ENCODE assay signal across 8 cellular contexts in the genomic region with DNA sequence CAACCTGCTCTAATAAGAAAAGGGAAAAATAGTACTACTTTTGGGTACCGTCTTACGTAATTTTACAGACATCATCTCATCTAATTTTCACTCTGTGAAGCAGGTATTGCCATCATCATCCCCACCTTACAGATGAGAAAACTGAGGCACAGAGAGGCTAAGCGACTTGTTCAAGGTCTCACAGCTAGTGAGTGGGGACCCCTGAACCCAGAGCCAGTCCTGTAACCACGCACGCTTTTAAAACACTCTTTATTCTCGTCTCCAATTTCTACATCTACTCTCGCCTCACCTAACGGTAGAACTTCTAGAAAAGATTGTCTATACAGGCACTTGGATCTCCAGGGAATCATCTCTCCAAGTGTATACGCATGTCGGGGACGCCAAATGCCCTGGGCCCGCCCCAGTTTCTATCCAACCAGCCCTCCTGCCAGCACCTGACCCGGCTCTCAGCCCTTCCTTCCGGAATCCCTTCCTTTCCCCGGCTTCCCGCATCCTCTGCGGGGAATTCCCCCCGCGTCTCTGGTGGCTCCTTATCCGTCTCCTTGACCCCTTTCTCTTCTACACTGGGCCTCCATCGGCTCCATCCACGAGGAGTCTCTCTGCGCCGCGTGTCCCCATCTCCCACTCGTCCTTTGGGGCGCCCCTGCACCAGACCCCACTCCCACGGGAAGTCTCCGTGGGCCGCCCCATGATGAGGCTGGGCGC. TPM values are rescaled to one million over a fixed set of nuclear protein-coding genes. Genes with fewer than 3 reads are reported as not detected.
DNase-seq lines count a peak whose midpoint lies in the region; ATAC-seq and TF ChIP-seq lines count a peak whose summit lies in the region.

No MANE protein-coding gene starts in this region.

- intact Hi-C loops in gastrocnemius medialis (cut with DNase I; ENCODE audit: low total_unique reads) = loop anchor here (2.0 kb wide), 1 partner anchor 59 kb away; no protein-coding TSS in a partner anchor

- peak overlapping the region; percentile 68 to 92 for H3K4me3 ChIP-seq in right atrium auricular region
- peak overlapping the region; percentile 67 to 96 (median 76) for H3K4me3 ChIP-seq in gastrocnemius medialis

- H3K36me3 Mint-ChIP-seq in activated naive CD4-positive, alpha-beta T cell treated with anti-CD3 and anti-CD28 coated beads, Interleukin-2, amount 50 U/mL, for 72 hours = peaks cover 38 to 50% of the 10 kb centered on the region in 2 donors

- H3K36me3 ChIP-seq in right atrium auricular region (no peaks in the 10 kb centered on the region), gastrocnemius medialis (no peaks in the 10 kb centered on the region)

- peak overlapping the region; percentile 92 to 94 for H3K27ac ChIP-seq in right atrium auricular region
- H3K27ac ChIP-seq in gastrocnemius medialis = peak overlapping the region; percentile 75 to 93 (median 88)

- in situ Hi-C loops in gastrocnemius medialis (cut with MboI; ENCODE audit: low sequenced_read_pairs in 4 of 4) = loop anchor here in 2 of 4 donors (25.0 kb wide), 1 partner anchor 166 kb away; no protein-coding TSS in a partner anchor
- in situ Hi-C loops in GM13976 (cut with MboI; ENCODE audit: low sequenced_read_pairs, unreplicated experiment) = no loop called here

- no peaks in the 10 kb centered on the region for H3K9me3 Mint-ChIP-seq in activated naive CD4-positive, alpha-beta T cell treated with anti-CD3 and anti-CD28 coated beads, Interleukin-2, amount 50 U/mL, for 72 hours

- ATAC-seq in HG02759 (IDR thresholded peaks at IDR 0.05; ENCODE audit: unreplicated experiment) (peak; percentile 2), gastrocnemius medialis (peak in 1 of 2 donors; percentile 27)
- ATAC-seq in activated naive CD4-positive, alpha-beta T cell treated with anti-CD3 and anti-CD28 coated beads, Interleukin-2, amount 50 U/mL, for 72 hours = peak in 1 of 2 donors; percentile 1

- H3K4me1 ChIP-seq in right atrium auricular region (peaks cover 0 to 35% of the 10 kb centered on the region in 2 donors), gastrocnemius medialis (peaks cover 10 to 11% of the 10 kb centered on the region in 2 donors)

- no peak for TF ChIP-seq CTCF in right atrium auricular region (IDR thresholded peaks at IDR 0.05)
- TF ChIP-seq CTCF in gastrocnemius medialis (IDR thresholded peaks at IDR 0.05 in 4 of 5, conservative IDR thresholded peaks at IDR 0.05 in 1 of 5) = no peak
- no peak for TF ChIP-seq CTCF in GM13976 (IDR thresholded peaks at IDR 0.05; ENCODE audit: borderline replicate concordance, control extremely low read depth, extremely low read depth, insufficient read depth, missing control alignments)

- DNase-seq in Ammon's horn (ENCODE audit: low spot score) = peak; percentile 12
- peak in 1 of 2 donors; percentile 86 for DNase-seq in activated naive CD4-positive, alpha-beta T cell treated with anti-CD3 and anti-CD28 coated beads, Interleukin-2, amount 50 U/mL, for 72 hours (ENCODE audit: low spot score in 2 of 2)
- DNase-seq in right atrium auricular region (ENCODE audit: low spot score) = no peak
- DNase-seq in gastrocnemius medialis = no peak
- DNase-seq in MV-4-11 (lab: John Stamatoyannopoulos, UW) = no peak
- DNase-seq in EL = no peak
- DNase-seq in GM13976 (ENCODE audit: low spot score) = no peak

- H3K9me3 ChIP-seq in right atrium auricular region = no peaks in the 10 kb centered on the region
- H3K9me3 ChIP-seq in gastrocnemius medialis = no peaks in the 10 kb centered on the region

- H3K27ac Mint-ChIP-seq in activated naive CD4-positive, alpha-beta T cell treated with anti-CD3 and anti-CD28 coated beads, Interleukin-2, amount 50 U/mL, for 72 hours = peak overlapping the region; percentile 99 to 100

- TF ChIP-seq POLR2A in gastrocnemius medialis (IDR thresholded peaks at IDR 0.05) = no peak

- H3K27me3 ChIP-seq in right atrium auricular region = no peaks in the 10 kb centered on the region
- H3K27me3 ChIP-seq in gastrocnemius medialis = no peaks in the 10 kb centered on the region

RNA-seq across cellular contexts. Expression of a gene that starts 1.6 kb away (rescaled TPM):
- 100 to 1,000 TPM in 1 of 2 donors, 10 to 100 TPM in 1; 99.5 to 100 TPM for total RNA-seq in activated naive CD4-positive, alpha-beta T cell treated with anti-CD3 and anti-CD28 coated beads, Interleukin-2, amount 50 U/mL, for 72 hours
- total RNA-seq in right atrium auricular region = 1 to 10 TPM; 2.0 to 3.0 TPM
- 1 to 10 TPM in 1 of 4 donors, under 1 TPM in 3; 0.42 to 1.6 (median 0.77) TPM for total RNA-seq in gastrocnemius medialis

RNA-seq across cellular contexts. Expression of a gene that starts 51.2 kb away (rescaled TPM):
- total RNA-seq in activated naive CD4-positive, alpha-beta T cell treated with anti-CD3 and anti-CD28 coated beads, Interleukin-2, amount 50 U/mL, for 72 hours = 100 to 1,000 TPM; 305 to 312 TPM
- 10 to 100 TPM; 11.9 to 13.9 TPM for total RNA-seq in right atrium auricular region
- 10 to 100 TPM in 2 of 4 donors, 1 to 10 TPM in 2; 9.2 to 12.5 (median 10.8) TPM for total RNA-seq in gastrocnemius medialis

Comparison
In these comparisons a context has a peak if more than half of its experiments do, and no peak if none do; other contexts are left out.
1. RNA of a gene that starts 1.6 kb away (total RNA-seq): 99.5 to 100 TPM in activated naive CD4-positive, alpha-beta T cell treated with anti-CD3 and anti-CD28 coated beads, Interleukin-2, amount 50 U/mL, for 72 hours; 2.0 to 3.0 TPM in right atrium auricular region and 0.42 to 1.6 TPM in gastrocnemius medialis; every median in the first group is over 10 times any median in the second.
2. RNA of a gene that starts 51.2 kb away (total RNA-seq): 305 to 312 TPM in activated naive CD4-positive, alpha-beta T cell treated with anti-CD3 and anti-CD28 coated beads, Interleukin-2, amount 50 U/mL, for 72 hours; 11.9 to 13.9 TPM in right atrium auricular region and 9.2 to 12.5 TPM in gastrocnemius medialis; every median in the first group is over 10 times any median in the second.